In the genomic region with DNA sequence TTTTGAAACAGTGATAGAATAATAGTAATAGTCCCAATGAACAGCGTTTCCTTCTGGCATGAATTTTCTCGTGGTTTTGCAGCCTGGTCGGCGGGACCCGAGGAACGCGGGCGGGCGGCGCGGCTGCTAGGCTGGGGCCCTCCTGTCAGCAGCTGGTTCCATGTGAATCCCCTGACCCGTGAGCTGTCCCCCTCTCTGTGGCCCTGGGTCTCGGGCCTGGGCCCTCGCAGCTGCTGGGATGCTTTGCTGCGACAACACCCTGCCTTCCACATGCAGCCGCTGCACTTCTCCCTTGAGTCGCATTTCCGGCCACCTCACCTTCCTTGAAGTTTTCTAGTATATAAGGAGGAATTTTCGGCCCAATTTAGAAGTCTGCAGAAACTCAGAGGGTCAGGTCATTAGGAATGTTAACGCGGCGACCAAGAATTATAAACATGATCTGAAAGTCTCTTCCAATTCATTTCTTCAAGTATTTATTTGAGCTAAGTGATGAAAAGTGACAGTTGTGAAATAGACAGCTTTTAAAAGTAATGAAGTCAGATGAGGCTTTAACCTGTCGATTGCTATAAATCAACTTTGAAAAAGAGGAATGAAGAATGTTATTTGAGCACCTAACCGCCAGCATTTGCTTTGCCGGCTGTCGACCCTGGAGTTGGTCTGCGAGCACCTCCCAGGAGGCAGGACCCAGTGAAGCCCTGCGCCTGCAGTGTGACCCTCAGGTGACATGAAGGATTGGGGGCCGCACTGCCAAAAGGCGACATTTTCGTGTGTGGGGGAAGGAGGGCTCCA, we compare ENCODE assay signal across 1 cellular context.
TF ChIP-seq lines count a peak whose summit lies in the region.

No MANE protein-coding gene starts in this region.

TF ChIP-seq in H1, 55 proteins besides CTCF, POLR2A, EP300 and RAD21:
- TF ChIP-seq CBX8 (IDR thresholded peaks at IDR 0.05; ENCODE audit: borderline replicate concordance, low read depth, low read length) = peak; percentile 61; the same call in 1 of the 2 replicates
- peak; percentile 74 for TF ChIP-seq EZH2 (IDR thresholded peaks at IDR 0.05; ENCODE audit: low read depth, low read length, severe bottlenecking)
- peak; percentile 86 for TF ChIP-seq SUZ12 (IDR thresholded peaks at IDR 0.05; ENCODE audit: low read length)
- no peak for TF ChIP-seq ZNF274 (IDR thresholded peaks at IDR 0.05; ENCODE audit: borderline replicate concordance, extremely low read depth, low read length)
- 0 out of 2 replicates have a peak, but pooled peaks have one; percentile 21 for TF ChIP-seq TCF12 (IDR thresholded peaks at IDR 0.05; ENCODE audit: low read depth, low read length)
- TF ChIP-seq TEAD4 (IDR thresholded peaks at IDR 0.05; ENCODE audit: low read depth, low read length) = no peak
- peak; percentile 86 for TF ChIP-seq RNF2 (IDR thresholded peaks at IDR 0.05; ENCODE audit: borderline replicate concordance, low read depth, low read length, missing control alignments, poor library complexity, severe bottlenecking)
